ENCODE assay signal across 19 cellular contexts in genomic region chr10:94129393-94130130, GRCh38.
DNase-seq lines count a peak whose midpoint lies in the region; ATAC-seq, FAIRE-seq and TF ChIP-seq lines count a peak whose summit lies in the region.
"Had no signal": no experiment of that assay in that cellular context is flagged by ENCODE, and none has a peak within 500 bp of the region (broad histone marks: within the 10 kb centered on the region; RNA-seq: fewer than 3 reads in every experiment).

No MANE protein-coding gene starts in this region.

- ATAC-seq in left ventricle myocardium superior = peak; percentile 33
- ATAC-seq in Right ventricle myocardium inferior = no peak
- ATAC-seq: activated T-cell treated with anti-CD3 and anti-CD28 coated beads, Interleukin-2, amount 50 U/mL, for 72 hours; GM23338; sciatic nerve; stimulated activated naive CD8-positive, alpha-beta T cell treated with anti-CD3 and anti-CD28 coated beads, Interleukin-15, Interleukin-2, amounts not matched to agents 100 U/mL and 50 U/mL, for 24 hours had no signal

- TF ChIP-seq CTCF in astrocyte (IDR thresholded peaks at IDR 0.05; ENCODE audit: insufficient read depth, low read depth, low read length) = no peak

- H3K9ac ChIP-seq in astrocyte (ENCODE audit: low read length) = no peak overlapping the region
- H3K9ac ChIP-seq: KMS-11 had no signal

- no peaks in the 10 kb centered on the region for H3K36me3 Mint-ChIP-seq in astrocyte (ENCODE audit: low read depth, unreplicated experiment)

- H3K27me3 ChIP-seq in astrocyte (ENCODE audit: insufficient read depth, low read length) = no peaks in the 10 kb centered on the region

- no peaks in the 10 kb centered on the region for H3K79me2 ChIP-seq in astrocyte (ENCODE audit: insufficient read depth, low read length)

- no peak overlapping the region for H3K4me3 Mint-ChIP-seq in astrocyte (ENCODE audit: unreplicated experiment)
- H3K4me3 Mint-ChIP-seq: activated T-cell treated with anti-CD3 and anti-CD28 coated beads, Interleukin-2, amount 50 U/mL, for 72 hours; GM23338; nephron had no signal

- peak overlapping the region; percentile 28 for H3K4me2 ChIP-seq in astrocyte (ENCODE audit: low read length)
- H3K4me2 ChIP-seq: GM23338, KMS-11 had no signal

- intact Hi-C loops in left ventricle myocardium superior (cut with micrococcal nuclease) (no loop called here), Right ventricle myocardium inferior (cut with DNase I) (loop anchor here (5.0 kb wide), 2 partner anchors 47 to 143 kb away; no protein-coding TSS in a partner anchor), posterior vena cava (cut with DNase I) (no loop called here)

- DNase-seq in left ventricle myocardium superior = no peak
- no peak for DNase-seq in Right ventricle myocardium inferior (ENCODE audit: missing footprints)
- peak; percentile 89 for DNase-seq in astrocyte (ENCODE audit: low read depth)
- peak; percentile 70 for DNase-seq in iris pigment epithelial cell (ENCODE audit: low read depth)
- no peak for DNase-seq in NOMO-1 (lab: John Stamatoyannopoulos, UW; ENCODE audit: unreplicated experiment in 2 of 2)
- no peak for DNase-seq in NK-92 (lab: John Stamatoyannopoulos, UW; ENCODE audit: unreplicated experiment)
- DNase-seq in stimulated activated CD4-positive, alpha-beta T cell treated with anti-CD3 and anti-CD28 coated beads, Interleukin-4, amount 100 ng/mL, for 24 hours = no peak
- DNase-seq in posterior vena cava (ENCODE audit: low spot score) = no peak
- DNase-seq: activated T-cell treated with anti-CD3 and anti-CD28 coated beads, Interleukin-2, amount 50 U/mL, for 72 hours; NCI-H1694 treated with DMSO at 0.1 percent for 48 hours; NCI-H748 treated with DMSO at 0.1 percent for 48 hours; SIG-M5; stimulated activated naive CD8-positive, alpha-beta T cell treated with anti-CD3 and anti-CD28 coated beads, Interleukin-15, Interleukin-2, amounts not matched to agents 100 U/mL and 50 U/mL, for 24 hours; T-helper 9 cell had no signal

- peak; percentile 73 for FAIRE-seq in astrocyte (lab: Jason Lieb, UNC)
- FAIRE-seq: keratinocyte had no signal

- H3K36me3 ChIP-seq in astrocyte (ENCODE audit: insufficient read depth, low read length) = no peaks in the 10 kb centered on the region

- peak overlapping the region; percentile 63 for H3K27ac Mint-ChIP-seq in astrocyte (ENCODE audit: unreplicated experiment)
- H3K27ac Mint-ChIP-seq: activated T-cell treated with anti-CD3 and anti-CD28 coated beads, Interleukin-2, amount 50 U/mL, for 72 hours; GM23338; nephron had no signal

- H4K20me1 ChIP-seq in astrocyte (ENCODE audit: insufficient read depth, low read length) = no peaks in the 10 kb centered on the region

- no peaks in the 10 kb centered on the region for H3K9me3 Mint-ChIP-seq in astrocyte (ENCODE audit: unreplicated experiment)
- H3K9me3 Mint-ChIP-seq: activated T-cell treated with anti-CD3 and anti-CD28 coated beads, Interleukin-2, amount 50 U/mL, for 72 hours; GM23338; nephron had no signal

- H3K27me3 Mint-ChIP-seq in astrocyte (ENCODE audit: low read depth, unreplicated experiment) = no peaks in the 10 kb centered on the region

- H3K4me1 Mint-ChIP-seq in astrocyte (ENCODE audit: low read depth, unreplicated experiment) = peaks cover 26% of the 10 kb centered on the region

- H3K4me3 ChIP-seq in astrocyte (ENCODE audit: insufficient read depth, low read depth, low read length) = no peak overlapping the region
- H3K4me3 ChIP-seq: GM23338 had no signal

- H3K9me3 ChIP-seq in astrocyte (ENCODE audit: insufficient read depth, low read depth, low read length) = no peaks in the 10 kb centered on the region

- H3K4me1 ChIP-seq in astrocyte (ENCODE audit: insufficient read depth, low read length) = peaks cover 22% of the 10 kb centered on the region

- no peak overlapping the region for H2AFZ ChIP-seq in astrocyte (ENCODE audit: low read depth, low read length)
- H2AFZ ChIP-seq: GM23338 had no signal

- H3K27ac ChIP-seq in astrocyte (ENCODE audit: low read depth, low read length) = no peak overlapping the region
- H3K27ac ChIP-seq: KMS-11 had no signal

Comparison
In these comparisons a context has a peak if more than half of its experiments do, and no peak if none do; other contexts are left out.
1. DNase-seq: peak in astrocyte (single experiment) and iris pigment epithelial cell (single experiment); none in left ventricle myocardium superior (single experiment), Right ventricle myocardium inferior (single experiment), NOMO-1 (0 of 2), NK-92 (single experiment), stimulated activated CD4-positive, alpha-beta T cell treated with anti-CD3 and anti-CD28 coated beads, Interleukin-4, amount 100 ng/mL, for 24 hours (single experiment) and posterior vena cava (single experiment).